Comparison of ENCODE assay signal across 20 cellular contexts in genomic region chr12:64332938-64333337, GRCh38. TPM values are rescaled to one million over a fixed set of nuclear protein-coding genes. Genes with fewer than 3 reads are reported as not detected.
"Had no signal": no experiment of that assay in that cellular context is flagged by ENCODE, and none has a peak within 500 bp of the region (broad histone marks: within the 10 kb centered on the region; RNA-seq: fewer than 3 reads in every experiment).

No MANE protein-coding gene starts in this region.

- H3K9me3 ChIP-seq: SK-N-SH had no signal

- H3K4me2 ChIP-seq: SK-N-SH had no signal

- H3K27ac ChIP-seq: VCaP had no signal

- H3K9me2 ChIP-seq: SK-N-SH had no signal

- ATAC-seq: activated T-helper 17 cell treated with anti-CD3 and anti-CD28 coated beads, Interleukin-2, amount 50 U/mL, for 72 hours had no signal

- H3K27ac Mint-ChIP-seq: activated CD4-positive, alpha-beta memory T cell treated with anti-CD3 and anti-CD28 coated beads for 36 hours; activated CD4-positive, alpha-beta T cell treated with anti-CD3 and anti-CD28 coated beads, Interleukin-2, amount 10 ng/mL, durations not matched to agents 7 days and 5 days; activated naive CD4-positive, alpha-beta T cell treated with anti-CD3 and anti-CD28 coated beads for 36 hours; activated naive CD8-positive, alpha-beta T cell; activated T-helper 17 cell treated with anti-CD3 and anti-CD28 coated beads, Interleukin-2, amount 50 U/mL, for 72 hours had no signal

- H3K9ac ChIP-seq: SK-N-SH had no signal

- H3K9me3 Mint-ChIP-seq: activated CD4-positive, alpha-beta memory T cell treated with anti-CD3 and anti-CD28 coated beads for 36 hours; activated CD4-positive, alpha-beta T cell treated with anti-CD3 and anti-CD28 coated beads, Interleukin-2, amount 10 ng/mL, durations not matched to agents 7 days and 5 days; activated naive CD4-positive, alpha-beta T cell treated with anti-CD3 and anti-CD28 coated beads for 36 hours; activated T-helper 17 cell treated with anti-CD3 and anti-CD28 coated beads, Interleukin-2, amount 50 U/mL, for 72 hours had no signal

- H3K4me1 Mint-ChIP-seq: activated T-helper 17 cell treated with anti-CD3 and anti-CD28 coated beads, Interleukin-2, amount 50 U/mL, for 72 hours had no signal

- H3K36me3 Mint-ChIP-seq: activated CD4-positive, alpha-beta memory T cell treated with anti-CD3 and anti-CD28 coated beads for 36 hours had no signal

- DNase-seq: activated CD4-positive, alpha-beta memory T cell treated with anti-CD3 and anti-CD28 coated beads for 36 hours; activated CD4-positive, alpha-beta T cell treated with anti-CD3 and anti-CD28 coated beads, Interleukin-2, amount 10 ng/mL, durations not matched to agents 7 days and 5 days; activated CD4-positive, CD25-positive, alpha-beta regulatory T cell; activated CD8-positive, alpha-beta memory T cell treated with anti-CD3 and anti-CD28 coated beads for 24 hours; activated gamma-delta T cell; activated naive CD4-positive, alpha-beta T cell treated with anti-CD3 and anti-CD28 coated beads for 36 hours; activated T-cell treated with anti-CD3 and anti-CD28 coated beads, Interleukin-2, amount 50 U/mL, for 48 hours; central memory CD4-positive, alpha-beta T cell; KG1; NCI-H1092 treated with DMSO at 0.1 percent for 48 hours; NCI-H1436; NCI-H1694 treated with DMSO at 0.1 percent for 48 hours; NCI-H2081; NCI-H510A treated with DMSO at 0.1 percent for 48 hours; SK-N-SH; T-helper 1 cell had no signal

- H3K27me3 Mint-ChIP-seq: activated CD4-positive, alpha-beta memory T cell treated with anti-CD3 and anti-CD28 coated beads for 36 hours; activated CD4-positive, alpha-beta T cell treated with anti-CD3 and anti-CD28 coated beads, Interleukin-2, amount 10 ng/mL, durations not matched to agents 7 days and 5 days; activated T-helper 17 cell treated with anti-CD3 and anti-CD28 coated beads, Interleukin-2, amount 50 U/mL, for 72 hours had no signal

- H3K4me3 Mint-ChIP-seq: activated CD4-positive, alpha-beta memory T cell treated with anti-CD3 and anti-CD28 coated beads for 36 hours; activated CD4-positive, alpha-beta T cell treated with anti-CD3 and anti-CD28 coated beads, Interleukin-2, amount 10 ng/mL, durations not matched to agents 7 days and 5 days; activated naive CD4-positive, alpha-beta T cell treated with anti-CD3 and anti-CD28 coated beads for 36 hours; activated naive CD8-positive, alpha-beta T cell; activated T-helper 17 cell treated with anti-CD3 and anti-CD28 coated beads, Interleukin-2, amount 50 U/mL, for 72 hours had no signal

RNA-seq across cellular contexts. Expression of gene C12orf56, which starts 57.6 kb away (rescaled TPM):
- total RNA-seq: activated CD4-positive, alpha-beta memory T cell treated with anti-CD3 and anti-CD28 coated beads for 36 hours; activated CD4-positive, alpha-beta T cell treated with anti-CD3 and anti-CD28 coated beads, Interleukin-2, amount 10 ng/mL, durations not matched to agents 7 days and 5 days; activated naive CD4-positive, alpha-beta T cell treated with anti-CD3 and anti-CD28 coated beads for 36 hours; activated T-helper 17 cell treated with anti-CD3 and anti-CD28 coated beads, Interleukin-2, amount 50 U/mL, for 72 hours; M059J had no signal
- polyA plus RNA-seq: SK-N-SH had no signal
